In genomic region chr1:150364231-150365003, GRCh38 we compare ENCODE assay signal across 8 cellular contexts. TPM values are rescaled to one million over a fixed set of nuclear protein-coding genes. Genes with fewer than 3 reads are reported as not detected.
DNase-seq lines count a peak whose midpoint lies in the region; ATAC-seq and TF ChIP-seq lines count a peak whose summit lies in the region.

No MANE protein-coding gene starts in this region.

- no peaks in the 10 kb centered on the region for H3K9me2 ChIP-seq in HCT116 (ENCODE audit: insufficient read depth)

- RAD21 ChIA-PET in HCT116 (lab: Charles Lee; ENCODE audit: low non-redundant PET in 1 of 2, low total read pairs in 2 of 2, uncharacterized antibody in 2 of 2, unreplicated experiment in 2 of 2) = no interaction called here

- H3K4me3 Mint-ChIP-seq in progenitor cell of endocrine pancreas (ENCODE audit: low read depth) = peak overlapping the region; percentile 100

- no peaks in the 10 kb centered on the region for H3K36me3 Mint-ChIP-seq in progenitor cell of endocrine pancreas (ENCODE audit: insufficient read depth)

- no peak for TF ChIP-seq RAD21 in HCT116 (IDR thresholded peaks at IDR 0.05; ENCODE audit: low read depth)

- H3K4me2 ChIP-seq in HCT116 (ENCODE audit: low read length) = peak overlapping the region; percentile 72

- H3K36me3 ChIP-seq in HCT116 (ENCODE audit: control insufficient read depth in 1 of 2, insufficient read depth in 2 of 2, low read length in 2 of 2) = no peaks in the 10 kb centered on the region
- H3K36me3 ChIP-seq in upper lobe of left lung = no peaks in the 10 kb centered on the region

- H3K9ac ChIP-seq in HCT116 (ENCODE audit: low read length) = peak overlapping the region; percentile 94

- H3K27me3 Mint-ChIP-seq in progenitor cell of endocrine pancreas = no peaks in the 10 kb centered on the region

- no peak for TF ChIP-seq EP300 in upper lobe of left lung (IDR thresholded peaks at IDR 0.05)

- H3K9me3 ChIP-seq in HCT116 (ENCODE audit: control insufficient read depth in 1 of 2, insufficient read depth in 1 of 2, low read depth in 1 of 2, low read length in 2 of 2) (no peaks in the 10 kb centered on the region), upper lobe of left lung (no peaks in the 10 kb centered on the region)

- H3K27me3 ChIP-seq in HCT116 (ENCODE audit: insufficient read depth, low read length) (no peaks in the 10 kb centered on the region), upper lobe of left lung (no peaks in the 10 kb centered on the region)

- peak; percentile 64 for ATAC-seq in HCT116
- peak; percentile 66 to 68 for ATAC-seq in left cardiac atrium
- peak; percentile 82 for ATAC-seq in upper lobe of left lung (ENCODE audit: low FRiP score in 2 of 2)

- intact Hi-C loops in HCT116 (cut with micrococcal nuclease) (no loop called here), left cardiac atrium (cut with DNase I) (loop anchor here in 1 of 2 donors (5.0 kb wide), 1 partner anchor 42 kb away; the partner anchor contains the start of gene PRPF3)

- no TSS peak for BruUV-seq in HCT116 (replicated peaks; lab: Mats Ljungman, UMichigan)

- POLR2A ChIA-PET in HCT116 (lab: Charles Lee) = interaction anchor here (1.1 to 1.4 kb wide), 4 partner anchors 9 to 177 kb away, joined by 3 to 5 read pairs (median 4); no protein-coding TSS in a partner anchor

- WGBS in adipose tissue, 3 donors = 0% methylated on average over 49 to 50 of the region's 50 CpGs
- WGBS in upper lobe of left lung, 2 donors = 0 to 1% methylated on average over 32 to 48 of the region's 50 CpGs

- peak overlapping the region; percentile 99 for H3K27ac Mint-ChIP-seq in progenitor cell of endocrine pancreas

- H3K9me3 Mint-ChIP-seq in progenitor cell of endocrine pancreas (ENCODE audit: low read depth) = no peaks in the 10 kb centered on the region

- CTCF ChIA-PET in HCT116 (lab: Charles Lee) = interaction anchor here (0.8 kb wide), 1 partner anchor 196 kb away, joined by 3 read pairs; no protein-coding TSS in a partner anchor

- H3K4me3 ChIP-seq in HCT116 (replicated peaks in 1 of 2; ENCODE audit: low read depth in 1 of 2, low read length in 2 of 2) (peak overlapping the region; percentile 80 to 89), upper lobe of left lung (peak overlapping the region; percentile 71 to 78 (median 73))

- no peaks in the 10 kb centered on the region for H4K20me1 ChIP-seq in HCT116 (ENCODE audit: insufficient read depth)

- peak overlapping the region; percentile 99 for H3K27ac ChIP-seq in HCT116 (ENCODE audit: low read depth, low read length)
- peak overlapping the region; percentile 74 for H3K27ac ChIP-seq in adipose tissue (ENCODE audit: low read depth, low read length)
- H3K27ac ChIP-seq in upper lobe of left lung = peak overlapping the region; percentile 92 to 96 (median 96)

- H3K4me1 ChIP-seq in HCT116 (ENCODE audit: control insufficient read depth in 1 of 2, insufficient read depth in 2 of 2, low read length in 2 of 2) (peaks cover 17 to 23% of the 10 kb centered on the region in 2 experiments), upper lobe of left lung (peaks cover 6 to 23% (median 12%) of the 10 kb centered on the region in 4 donors)

- peak; percentile 76 for DNase-seq in DMS 273 treated with DMSO at 0.1 percent for 48 hours (lab: John Stamatoyannopoulos, UW)
- DNase-seq in HCT116 (ENCODE audit: low read depth, low spot score) = peak; percentile 27
- DNase-seq in NCI-H1436 (lab: John Stamatoyannopoulos, UW) = peak; percentile 58
- DNase-seq in T follicular helper cell (ENCODE audit: low read depth) = peak; percentile 79
- peak; percentile 84 for DNase-seq in left cardiac atrium
- DNase-seq in progenitor cell of endocrine pancreas (ENCODE audit: low spot score, unreplicated experiment) = peak; percentile 66
- DNase-seq in upper lobe of left lung = peak; percentile 83 to 97

- H3K79me2 ChIP-seq in HCT116 (ENCODE audit: insufficient read depth, low read length) = peaks cover 47% of the 10 kb centered on the region

- no peak overlapping the region for H2AFZ ChIP-seq in HCT116 (ENCODE audit: low read depth, low read length, poor library complexity, severe bottlenecking)

- TF ChIP-seq CTCF in HCT116 (IDR thresholded peaks at IDR 0.05 in 2 of 3, conservative IDR thresholded peaks at IDR 0.05 in 1 of 3; ENCODE audit: borderline replicate concordance in 1 of 3, insufficient read depth in 1 of 3, low read depth in 2 of 3, low read length in 2 of 3) = no peak
- TF ChIP-seq CTCF in progenitor cell of endocrine pancreas (IDR thresholded peaks at IDR 0.05; ENCODE audit: unreplicated experiment) = peak; percentile 7
- TF ChIP-seq CTCF in upper lobe of left lung (IDR thresholded peaks at IDR 0.05) = peak in 2 of 6 experiments; percentile 2 to 25

- TF ChIP-seq POLR2A in HCT116 (IDR thresholded peaks at IDR 0.05; ENCODE audit: borderline replicate concordance, extremely low read depth, insufficient read depth, insufficient read length) = peak; percentile 80
- peak in 2 of 4 donors; percentile 40 to 78 for TF ChIP-seq POLR2A in upper lobe of left lung (IDR thresholded peaks at IDR 0.05)

- H3K4me1 Mint-ChIP-seq in progenitor cell of endocrine pancreas (ENCODE audit: low read depth) = peaks cover 23% of the 10 kb centered on the region

TF ChIP-seq in HCT116, 20 proteins besides CTCF, POLR2A, EP300 and RAD21 (continues in another document):
- TF ChIP-seq JUND (IDR thresholded peaks at IDR 0.05) = 0 out of 2 replicates have a peak, but pooled peaks have one; percentile 20
- no peak for TF ChIP-seq SP1 (IDR thresholded peaks at IDR 0.05; ENCODE audit: low read depth)
- no peak for TF ChIP-seq REST (IDR thresholded peaks at IDR 0.05; ENCODE audit: low read depth)
- TF ChIP-seq ELF1 (IDR thresholded peaks at IDR 0.05; ENCODE audit: borderline replicate concordance, low read depth) = no peak
- TF ChIP-seq MAX (IDR thresholded peaks at IDR 0.05) = peak; percentile 27
- TF ChIP-seq, protein P1, sequence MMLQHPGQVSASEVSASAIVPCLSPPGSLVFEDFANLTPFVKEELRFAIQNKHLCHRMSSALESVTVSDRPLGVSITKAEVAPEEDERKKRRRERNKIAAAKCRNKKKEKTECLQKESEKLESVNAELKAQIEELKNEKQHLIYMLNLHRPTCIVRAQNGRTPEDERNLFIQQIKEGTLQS (IDR thresholded peaks at IDR 0.05) = no peak
- TF ChIP-seq EZH2phosphoT487 (IDR thresholded peaks at IDR 0.05; ENCODE audit: borderline replicate concordance) = no peak
- TF ChIP-seq YY1 (IDR thresholded peaks at IDR 0.05; ENCODE audit: extremely low read depth, insufficient replicate concordance, low read depth, low read length) = peak; percentile 94
- TF ChIP-seq EZH2 (IDR thresholded peaks at IDR 0.05) = no peak
- no peak for TF ChIP-seq FOSL1 (IDR thresholded peaks at IDR 0.05; ENCODE audit: low read depth)
- peak; percentile 55 for TF ChIP-seq POLR2AphosphoS5 (IDR thresholded peaks at IDR 0.05; ENCODE audit: low read depth, low read length)
- no peak for TF ChIP-seq CBX3 (IDR thresholded peaks at IDR 0.05; ENCODE audit: low read depth)
- TF ChIP-seq CEBPB (IDR thresholded peaks at IDR 0.05; ENCODE audit: low read depth) = no peak
- TF ChIP-seq SRF (IDR thresholded peaks at IDR 0.05; ENCODE audit: low read depth) = no peak

RNA-seq across cellular contexts. Expression of gene RPRD2, which starts 0.5 kb away (rescaled TPM):
- 26.7 TPM for total RNA-seq in HCT116 (2021; ENCODE audit: unreplicated experiment)
- 11.4 and 15.0 TPM in 2 replicates for polyA plus RNA-seq in HCT116 (2012)
- polyA plus RNA-seq in adipose tissue = 1 to 10 TPM; 6.7 to 8.7 (median 8.2) TPM
- 10 to 100 TPM; 22.5 to 24.3 TPM for total RNA-seq in left cardiac atrium
- 38.5 and 42.6 TPM in 2 replicates for total RNA-seq in progenitor cell of endocrine pancreas
- 10 to 100 TPM; 14.6 to 29.8 (median 26.3) TPM for total RNA-seq in upper lobe of left lung

RNA-seq across cellular contexts. Expression of gene PRPF3, which starts 43.1 kb away (rescaled TPM):
- total RNA-seq in HCT116 (2021; ENCODE audit: unreplicated experiment) (59.9 TPM), left cardiac atrium (10 to 100 TPM; 22.1 to 25.1 TPM), progenitor cell of endocrine pancreas (106 and 107 TPM in 2 replicates), upper lobe of left lung (100 to 1,000 TPM in 1 of 6 donors, 10 to 100 TPM in 5; 34.5 to 190 (median 57.3) TPM)
- 32.0 and 39.6 TPM in 2 replicates for polyA plus RNA-seq in HCT116 (2012)
- polyA plus RNA-seq in adipose tissue = 10 to 100 TPM; 22.0 to 35.8 (median 31.5) TPM

Comparison
In these comparisons a context has a peak if more than half of its experiments do, and no peak if none do; other contexts are left out.
1. Peak in every context shown above with its lines: DNase-seq, ATAC-seq, H3K4me3 ChIP-seq and H3K27ac ChIP-seq.
2. DNase-seq: peak in every context shown above with its lines; median percentile 90 in upper lobe of left lung; 84 in left cardiac atrium; 79 in T follicular helper cell; 76 in DMS 273 treated with DMSO at 0.1 percent for 48 hours; 66 in progenitor cell of endocrine pancreas; 58 in NCI-H1436; 27 in HCT116.